8 cellular contexts compared by ENCODE assay signal in the genomic region with DNA sequence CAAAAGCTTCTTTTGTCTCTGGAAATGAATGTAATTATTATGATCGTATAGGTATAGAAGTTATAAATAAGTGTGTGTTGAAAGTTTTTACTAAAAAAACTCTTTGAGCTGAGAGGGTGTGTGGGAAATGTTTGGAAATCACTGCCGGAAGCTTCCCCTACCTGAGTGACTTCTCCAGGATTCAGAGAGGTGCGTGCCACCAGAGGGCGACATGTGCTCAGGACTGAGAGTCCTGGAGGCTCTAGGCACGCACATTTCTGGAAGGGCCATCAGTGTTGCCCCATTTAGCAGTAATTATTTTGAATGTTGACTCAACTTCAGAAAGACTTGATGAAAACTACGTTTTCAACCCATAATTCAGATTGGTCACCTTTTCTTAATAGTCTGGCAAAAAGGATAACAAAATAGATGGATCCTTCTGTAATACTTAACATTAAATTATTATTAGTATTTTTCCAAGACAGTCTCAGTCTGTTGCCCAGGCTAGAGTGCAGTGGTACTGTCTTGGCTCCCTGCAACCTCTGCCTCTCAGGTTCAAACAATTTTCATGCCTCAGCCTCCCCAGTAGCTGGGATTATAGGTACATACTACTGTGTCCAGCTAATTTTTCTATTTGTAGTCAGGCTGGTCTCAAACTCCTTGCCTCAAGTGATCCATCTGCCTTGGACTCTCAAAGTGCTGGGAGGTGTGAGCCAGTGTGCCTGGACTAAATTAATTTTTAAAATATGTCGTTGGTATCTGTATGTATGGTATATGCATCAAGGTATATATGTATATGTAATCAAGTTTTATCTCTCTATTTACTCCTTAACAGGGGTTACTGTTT. TPM values are rescaled to one million over a fixed set of nuclear protein-coding genes. Genes with fewer than 3 reads are reported as not detected.
DNase-seq lines count a peak whose midpoint lies in the region; ATAC-seq and TF ChIP-seq lines count a peak whose summit lies in the region.

No MANE protein-coding gene starts in this region.

- no peaks in the 10 kb centered on the region for H3K9me3 Mint-ChIP-seq in natural killer cell treated with Interleukin-12 subunit alpha and Interleukin-12 subunit beta and Interleukin-15 and Interleukin-18, amount 100 ng/mL, for 72 hours
- no peaks in the 10 kb centered on the region for H3K9me3 Mint-ChIP-seq in stimulated activated naive CD8-positive, alpha-beta T cell treated with anti-CD3 and anti-CD28 coated beads, Interleukin-15, Interleukin-2, amounts not matched to agents 100 ng/mL and 50 ng/mL, for 24 hours

- no peaks in the 10 kb centered on the region for H3K9me3 ChIP-seq in BLaER1 treated with 17β-estradiol and CSF1 and Interleukin-3, amounts not matched to agents 10 nM and 100 nM (replicated peaks in 1 of 11)

- peaks cover 0 to 5% (median 0%) of the 10 kb centered on the region in 11 experiments; a peak in 3 of 22 replicates for H3K36me3 ChIP-seq in BLaER1 treated with 17β-estradiol and CSF1 and Interleukin-3, amounts not matched to agents 10 nM and 100 nM

- no peaks in the 10 kb centered on the region for H4K20me1 ChIP-seq in BLaER1 treated with 17β-estradiol and CSF1 and Interleukin-3, amounts not matched to agents 10 nM and 100 nM

- DNase-seq in NK-92 treated with Interleukin-12 subunit alpha and Interleukin-12 subunit beta, amount 100 ng/mL, for 24 hours (lab: John Stamatoyannopoulos, UW), result peak; percentile 60
- DNase-seq in activated CD8-positive, alpha-beta memory T cell treated with anti-CD3 and anti-CD28 coated beads, Interleukin-2, amount 50 U/mL, for 1 hour (ENCODE audit: extremely low read depth), result peak; percentile 56
- no peak for DNase-seq in epithelial cell of proximal tubule (ENCODE audit: low read depth)
- peak; percentile 74 for DNase-seq in natural killer cell treated with Interleukin-12 subunit alpha and Interleukin-12 subunit beta and Interleukin-15 and Interleukin-18, amount 100 ng/mL, for 72 hours (ENCODE audit: low spot score)

- H3K27me3 ChIP-seq in BLaER1 treated with 17β-estradiol and CSF1 and Interleukin-3, amounts not matched to agents 10 nM and 100 nM, result no peaks in the 10 kb centered on the region

- no peak overlapping the region for H3K4me3 Mint-ChIP-seq in natural killer cell treated with Interleukin-12 subunit alpha and Interleukin-12 subunit beta and Interleukin-15 and Interleukin-18, amount 100 ng/mL, for 72 hours
- H3K4me3 Mint-ChIP-seq in stimulated activated naive CD8-positive, alpha-beta T cell treated with anti-CD3 and anti-CD28 coated beads, Interleukin-15, Interleukin-2, amounts not matched to agents 100 ng/mL and 50 ng/mL, for 24 hours, result no peak overlapping the region

- H3K27me3 Mint-ChIP-seq in natural killer cell treated with Interleukin-12 subunit alpha and Interleukin-12 subunit beta and Interleukin-15 and Interleukin-18, amount 100 ng/mL, for 72 hours, result no peaks in the 10 kb centered on the region
- H3K27me3 Mint-ChIP-seq in stimulated activated naive CD8-positive, alpha-beta T cell treated with anti-CD3 and anti-CD28 coated beads, Interleukin-15, Interleukin-2, amounts not matched to agents 100 ng/mL and 50 ng/mL, for 24 hours, result no peaks in the 10 kb centered on the region

- H3K36me3 Mint-ChIP-seq in natural killer cell treated with Interleukin-12 subunit alpha and Interleukin-12 subunit beta and Interleukin-15 and Interleukin-18, amount 100 ng/mL, for 72 hours, result no peaks in the 10 kb centered on the region
- no peaks in the 10 kb centered on the region for H3K36me3 Mint-ChIP-seq in stimulated activated naive CD8-positive, alpha-beta T cell treated with anti-CD3 and anti-CD28 coated beads, Interleukin-15, Interleukin-2, amounts not matched to agents 100 ng/mL and 50 ng/mL, for 24 hours (ENCODE audit: low read depth)

- peaks cover 26 to 37% of the 10 kb centered on the region in 2 donors for H3K4me1 Mint-ChIP-seq in natural killer cell treated with Interleukin-12 subunit alpha and Interleukin-12 subunit beta and Interleukin-15 and Interleukin-18, amount 100 ng/mL, for 72 hours (ENCODE audit: low read depth in 2 of 2)
- peaks cover 41% of the 10 kb centered on the region for H3K4me1 Mint-ChIP-seq in stimulated activated naive CD8-positive, alpha-beta T cell treated with anti-CD3 and anti-CD28 coated beads, Interleukin-15, Interleukin-2, amounts not matched to agents 100 ng/mL and 50 ng/mL, for 24 hours (ENCODE audit: low read depth)

- no peak overlapping the region for H3K4me3 ChIP-seq in BLaER1 treated with 17β-estradiol and CSF1 and Interleukin-3, amounts not matched to agents 10 nM and 100 nM
- no peak overlapping the region for H3K4me3 ChIP-seq in epithelial cell of proximal tubule (ENCODE audit: low read depth, low read length)

- peaks cover 47 to 56% (median 51%) of the 10 kb centered on the region in 10 experiments for H3K4me1 ChIP-seq in BLaER1 treated with 17β-estradiol and CSF1 and Interleukin-3, amounts not matched to agents 10 nM and 100 nM

- peak; percentile 64 for ATAC-seq in GM19324 (IDR thresholded peaks at IDR 0.05; ENCODE audit: low FRiP score, unreplicated experiment)
- ATAC-seq in HG03571 (IDR thresholded peaks at IDR 0.05; ENCODE audit: unreplicated experiment), result peak; percentile 39
- ATAC-seq in natural killer cell treated with Interleukin-12 subunit alpha and Interleukin-12 subunit beta and Interleukin-15 and Interleukin-18, amount 100 ng/mL, for 72 hours, result peak; percentile 74 to 80

- peak overlapping the region in 10 of 11 experiments; percentile 56 to 97 (median 87); a peak in 20 of 22 replicates for H3K4me2 ChIP-seq in BLaER1 treated with 17β-estradiol and CSF1 and Interleukin-3, amounts not matched to agents 10 nM and 100 nM

- peak overlapping the region; percentile 71 to 99 (median 96); a peak in 21 of 22 replicates for H3K27ac ChIP-seq in BLaER1 treated with 17β-estradiol and CSF1 and Interleukin-3, amounts not matched to agents 10 nM and 100 nM

- peak overlapping the region in 9 of 11 experiments; percentile 70 to 88 (median 82); a peak in 17 of 22 replicates for H3K9ac ChIP-seq in BLaER1 treated with 17β-estradiol and CSF1 and Interleukin-3, amounts not matched to agents 10 nM and 100 nM

- TF ChIP-seq CTCF in epithelial cell of proximal tubule (conservative IDR thresholded peaks at IDR 0.05; ENCODE audit: low read depth, low read length), result peak; percentile 96

- no peak overlapping the region for H3K27ac Mint-ChIP-seq in natural killer cell treated with Interleukin-12 subunit alpha and Interleukin-12 subunit beta and Interleukin-15 and Interleukin-18, amount 100 ng/mL, for 72 hours
- H3K27ac Mint-ChIP-seq in stimulated activated naive CD8-positive, alpha-beta T cell treated with anti-CD3 and anti-CD28 coated beads, Interleukin-15, Interleukin-2, amounts not matched to agents 100 ng/mL and 50 ng/mL, for 24 hours, result peak overlapping the region; percentile 74

RNA-seq across cellular contexts. Expression of a gene that starts 34.5 kb away (rescaled TPM):
- total RNA-seq in epithelial cell of proximal tubule, result not detected in 2 replicates
- total RNA-seq in natural killer cell treated with Interleukin-12 subunit alpha and Interleukin-12 subunit beta and Interleukin-15 and Interleukin-18, amount 100 ng/mL, for 72 hours, result 10 to 100 TPM; 21.3 to 66.1 TPM

Comparison
In these comparisons a context has a peak if more than half of its experiments do, and no peak if none do; other contexts are left out.
1. RNA of a gene that starts 34.5 kb away (total RNA-seq): 21.3 to 66.1 TPM in natural killer cell treated with Interleukin-12 subunit alpha and Interleukin-12 subunit beta and Interleukin-15 and Interleukin-18, amount 100 ng/mL, for 72 hours; not detected in epithelial cell of proximal tubule; every median in the first group is over 10 times any median in the second.
2. Peak in every context shown above with its lines, with median percentiles within 50 percentile points of each other: ATAC-seq.